5 cellular contexts compared by ENCODE assay signal in genomic region chr19:40901975-40902750, GRCh38. TPM values are rescaled to one million over a fixed set of nuclear protein-coding genes. Genes with fewer than 3 reads are reported as not detected.
"Had no signal": no experiment of that assay in that cellular context is flagged by ENCODE, and none has a peak within 500 bp of the region (broad histone marks: within the 10 kb centered on the region; RNA-seq: fewer than 3 reads in every experiment).

No MANE protein-coding gene starts in this region.

RNA-seq across cellular contexts. Expression of gene CYP2A7, which starts 20.1 kb away (rescaled TPM):
- total RNA-seq: HepG2, HT-29, HT1080, IMR-90 had no signal
- polyA plus RNA-seq: HepG2, IgD-negative memory B cell, IMR-90 had no signal

RNA-seq across cellular contexts. Expression of gene CYP2A6, which starts 51.9 kb away (rescaled TPM):
- total RNA-seq: HepG2, HT-29, HT1080, IMR-90 had no signal
- polyA plus RNA-seq: HepG2, IgD-negative memory B cell, IMR-90 had no signal
